Comparison of ENCODE assay signal across 11 cellular contexts in genomic region chr2:170845343-170845742, GRCh38. TPM values are rescaled to one million over a fixed set of nuclear protein-coding genes. Genes with fewer than 3 reads are reported as not detected.
DNase-seq lines count a peak whose midpoint lies in the region; ATAC-seq and TF ChIP-seq lines count a peak whose summit lies in the region.
"Had no signal": no experiment of that assay in that cellular context is flagged by ENCODE, and none has a peak within 500 bp of the region (broad histone marks: within the 10 kb centered on the region; RNA-seq: fewer than 3 reads in every experiment).

No MANE protein-coding gene starts in this region.

- no peaks in the 10 kb centered on the region for H4K20me1 ChIP-seq in PC-9 (ENCODE audit: insufficient read depth)

- no peaks in the 10 kb centered on the region for H3K36me3 ChIP-seq in PC-9 (ENCODE audit: low read depth)
- H3K36me3 ChIP-seq in thyroid gland = no peaks in the 10 kb centered on the region

- intact Hi-C loops in activated CD4-positive, alpha-beta T cell treated with anti-CD3 and anti-CD28 coated beads for 36 hours (cut with DNase I, micrococcal nuclease) = loop anchor here in 1 of 2 experiments (2.0 kb wide), 1 partner anchor 27 kb away; no protein-coding TSS in a partner anchor
- intact Hi-C loops in PC-9 (cut with micrococcal nuclease; ENCODE audit: unreplicated experiment) (no loop called here), thyroid gland (cut with DNase I) (no loop called here)

- H3F3A ChIP-seq in PC-9 (ENCODE audit: insufficient read depth, low read depth) = no peaks in the 10 kb centered on the region; the same call in 1 of the 2 replicates

- no peak overlapping the region for H3K27ac Mint-ChIP-seq in activated CD4-positive, alpha-beta T cell treated with anti-CD3 and anti-CD28 coated beads for 36 hours
- no peak overlapping the region for H3K27ac Mint-ChIP-seq in activated CD8-positive, alpha-beta memory T cell treated with anti-CD3 and anti-CD28 coated beads, Interleukin-2, amount 10 ng/mL, durations not matched to agents 7 days and 5 days

- WGBS in thyroid gland, 2 donors = 85 to 88% methylated on average over 10 of the region's 10 CpGs

- H3K27ac ChIP-seq in PC-9 = no peak overlapping the region
- H3K27ac ChIP-seq in thyroid gland = no peak overlapping the region

- BruUV-seq in PC-9 (replicated peaks; lab: Mats Ljungman, UMichigan) = no TSS peak

- CTCF ChIA-PET in activated CD4-positive, alpha-beta T cell treated with anti-CD3 and anti-CD28 coated beads for 36 hours (lab: Charles Lee) = interaction anchor here (0.6 to 4.2 kb wide), 14 partner anchors 10 to 507 kb away, joined by 3 to 21 read pairs (median 4); partner anchors contain the start of gene GORASP2
- CTCF ChIA-PET in PC-9 (lab: Charles Lee) = no interaction called here
- CTCF ChIA-PET in activated CD8-positive, alpha-beta memory T cell treated with anti-CD3 and anti-CD28 coated beads, Interleukin-2, amount 10 ng/mL, durations not matched to agents 7 days and 5 days (lab: Charles Lee) = interaction anchor here (1.0 kb wide), 4 partner anchors 11 to 28 kb away, joined by 3 to 6 read pairs (median 4); no protein-coding TSS in a partner anchor

- POLR2A ChIA-PET in activated CD4-positive, alpha-beta T cell treated with anti-CD3 and anti-CD28 coated beads for 36 hours (lab: Charles Lee) = interaction anchor here (0.7 kb wide), 1 partner anchor 78 kb away, joined by 3 read pairs; no protein-coding TSS in a partner anchor
- POLR2A ChIA-PET in PC-9 (lab: Charles Lee; ENCODE audit: unreplicated experiment) = no interaction called here

- no peaks in the 10 kb centered on the region for H3K36me3 Mint-ChIP-seq in activated CD4-positive, alpha-beta T cell treated with anti-CD3 and anti-CD28 coated beads for 36 hours (ENCODE audit: low read depth)
- peaks cover 3% of the 10 kb centered on the region for H3K36me3 Mint-ChIP-seq in activated CD8-positive, alpha-beta memory T cell treated with anti-CD3 and anti-CD28 coated beads, Interleukin-2, amount 10 ng/mL, durations not matched to agents 7 days and 5 days

- H3K79me2 ChIP-seq in PC-9 (ENCODE audit: low read depth) = no peaks in the 10 kb centered on the region

- no peak overlapping the region for H3K4me2 ChIP-seq in PC-9

- TF ChIP-seq CTCF in GM13977 (IDR thresholded peaks at IDR 0.05; ENCODE audit: extremely low read depth, insufficient read depth, missing control alignments) = peak; percentile 32
- peak; percentile 32; the same call in 1 of the 2 replicates for TF ChIP-seq CTCF in PC-9 (conservative IDR thresholded peaks at IDR 0.05)
- no peak for TF ChIP-seq CTCF in thyroid gland (IDR thresholded peaks at IDR 0.05)

- H3K27me3 Mint-ChIP-seq in activated CD4-positive, alpha-beta T cell treated with anti-CD3 and anti-CD28 coated beads for 36 hours = no peaks in the 10 kb centered on the region
- H3K27me3 Mint-ChIP-seq in activated CD8-positive, alpha-beta memory T cell treated with anti-CD3 and anti-CD28 coated beads, Interleukin-2, amount 10 ng/mL, durations not matched to agents 7 days and 5 days = no peaks in the 10 kb centered on the region

- H3K9me3 ChIP-seq in PC-9 (ENCODE audit: insufficient read depth, low read depth) (no peaks in the 10 kb centered on the region), thyroid gland (no peaks in the 10 kb centered on the region)

- H3K4me1 ChIP-seq in PC-9 (replicated peaks; ENCODE audit: insufficient read depth) (no peaks in the 10 kb centered on the region; the same call in 1 of the 2 replicates), thyroid gland (no peaks in the 10 kb centered on the region)

- H3K4me3 Mint-ChIP-seq in activated CD4-positive, alpha-beta T cell treated with anti-CD3 and anti-CD28 coated beads for 36 hours = no peak overlapping the region
- no peak overlapping the region for H3K4me3 Mint-ChIP-seq in activated CD8-positive, alpha-beta memory T cell treated with anti-CD3 and anti-CD28 coated beads, Interleukin-2, amount 10 ng/mL, durations not matched to agents 7 days and 5 days

- TF ChIP-seq POLR2A in thyroid gland (IDR thresholded peaks at IDR 0.05) = no peak

- in situ Hi-C loops in GM13977 (cut with MboI; ENCODE audit: low pct_unique_long_range_greater_than_20kb, low sequenced_read_pairs, unreplicated experiment) = no loop called here

- no peaks in the 10 kb centered on the region for H3K9me2 ChIP-seq in PC-9 (ENCODE audit: insufficient read depth)

- peak; percentile 31 for ATAC-seq in activated CD4-positive, alpha-beta T cell treated with anti-CD3 and anti-CD28 coated beads for 36 hours
- no peak for ATAC-seq in activated CD8-positive, alpha-beta memory T cell treated with anti-CD3 and anti-CD28 coated beads, Interleukin-2, amount 10 ng/mL, durations not matched to agents 7 days and 5 days
- no peak for ATAC-seq in left lobe of liver

- H3K27me3 ChIP-seq in PC-9 (ENCODE audit: insufficient read depth, low read depth) (no peaks in the 10 kb centered on the region), thyroid gland (no peaks in the 10 kb centered on the region)

- no peak overlapping the region for H2AFZ ChIP-seq in PC-9

- peaks cover 17% of the 10 kb centered on the region for H3K4me1 Mint-ChIP-seq in activated CD4-positive, alpha-beta T cell treated with anti-CD3 and anti-CD28 coated beads for 36 hours
- peaks cover 13% of the 10 kb centered on the region for H3K4me1 Mint-ChIP-seq in activated CD8-positive, alpha-beta memory T cell treated with anti-CD3 and anti-CD28 coated beads, Interleukin-2, amount 10 ng/mL, durations not matched to agents 7 days and 5 days

- H3K4me3 ChIP-seq in PC-9 (no peak overlapping the region), thyroid gland (replicated peaks in 1 of 3) (no peak overlapping the region)

- H3K9me3 Mint-ChIP-seq in activated CD4-positive, alpha-beta T cell treated with anti-CD3 and anti-CD28 coated beads for 36 hours (ENCODE audit: low read depth) = no peaks in the 10 kb centered on the region
- no peaks in the 10 kb centered on the region for H3K9me3 Mint-ChIP-seq in activated CD8-positive, alpha-beta memory T cell treated with anti-CD3 and anti-CD28 coated beads, Interleukin-2, amount 10 ng/mL, durations not matched to agents 7 days and 5 days (ENCODE audit: low read depth)

- DNase-seq in activated CD4-positive, alpha-beta T cell treated with anti-CD3 and anti-CD28 coated beads for 36 hours = peak; percentile 62
- no peak for DNase-seq in activated CD4-positive, alpha-beta T cell treated with anti-CD3 and anti-CD28 coated beads for 4 hours
- DNase-seq in GM13977 (ENCODE audit: low spot score) = no peak
- DNase-seq in PC-9 = no peak
- peak; percentile 15 for DNase-seq in left kidney (ENCODE audit: low read depth, low spot score)
- no peak for DNase-seq in activated CD8-positive, alpha-beta memory T cell treated with anti-CD3 and anti-CD28 coated beads, Interleukin-2, amount 10 ng/mL, durations not matched to agents 7 days and 5 days
- DNase-seq in left lobe of liver (ENCODE audit: low spot score) = no peak
- DNase-seq in thyroid gland = no peak
- DNase-seq: mammary epithelial cell, SHP77 had no signal

RNA-seq across cellular contexts. Expression of gene GAD1, which starts 28.7 kb away (rescaled TPM):
- total RNA-seq in activated CD4-positive, alpha-beta T cell treated with anti-CD3 and anti-CD28 coated beads for 36 hours = 1 to 10 TPM; 6.5 to 6.9 TPM
- total RNA-seq in PC-9 (2021) (3.5 and 4.3 TPM in 2 replicates), left lobe of liver (not detected), thyroid gland (under 1 TPM; 0.11 to 0.94 (median 0.46) TPM)
- 1 to 10 TPM in 1 of 2 experiments, under 1 TPM in 1; 0.68 to 3.7 TPM for total RNA-seq in activated CD8-positive, alpha-beta memory T cell treated with anti-CD3 and anti-CD28 coated beads, Interleukin-2, amount 10 ng/mL, durations not matched to agents 7 days and 5 days
- total RNA-seq: osteocyte had no signal

Comparison
In these comparisons a context has a peak if more than half of its experiments do, and no peak if none do; other contexts are left out.
1. DNase-seq: peak in activated CD4-positive, alpha-beta T cell treated with anti-CD3 and anti-CD28 coated beads for 36 hours (single experiment) and left kidney (single experiment); none in activated CD4-positive, alpha-beta T cell treated with anti-CD3 and anti-CD28 coated beads for 4 hours (0 of 2), GM13977 (single experiment), PC-9 (0 of 2), activated CD8-positive, alpha-beta memory T cell treated with anti-CD3 and anti-CD28 coated beads, Interleukin-2, amount 10 ng/mL, durations not matched to agents 7 days and 5 days (single experiment), left lobe of liver (single experiment) and thyroid gland (0 of 2).
2. CTCF ChIP-seq: peak in GM13977 (single experiment) and PC-9 (single experiment); none in thyroid gland (0 of 6).